1 cellular context compared by ENCODE assay signal in genomic region chr9:124478014-124478753, GRCh38.
TF ChIP-seq lines count a peak whose summit lies in the region.

No MANE protein-coding gene starts in this region.

TF ChIP-seq in SK-N-SH, 30 proteins besides CTCF, POLR2A, EP300 and RAD21 (continued from another document):
- TF ChIP-seq ZBTB33 (IDR thresholded peaks at IDR 0.05; ENCODE audit: borderline replicate concordance, low read depth) (no peak), MEF2A (IDR thresholded peaks at IDR 0.05; ENCODE audit: borderline replicate concordance, low read depth) (no peak), FOXJ3 (CRISPR knock-in tag; IDR thresholded peaks at IDR 0.05) (no peak)
